Comparison of ENCODE assay signal across 1 cellular context in the genomic region with DNA sequence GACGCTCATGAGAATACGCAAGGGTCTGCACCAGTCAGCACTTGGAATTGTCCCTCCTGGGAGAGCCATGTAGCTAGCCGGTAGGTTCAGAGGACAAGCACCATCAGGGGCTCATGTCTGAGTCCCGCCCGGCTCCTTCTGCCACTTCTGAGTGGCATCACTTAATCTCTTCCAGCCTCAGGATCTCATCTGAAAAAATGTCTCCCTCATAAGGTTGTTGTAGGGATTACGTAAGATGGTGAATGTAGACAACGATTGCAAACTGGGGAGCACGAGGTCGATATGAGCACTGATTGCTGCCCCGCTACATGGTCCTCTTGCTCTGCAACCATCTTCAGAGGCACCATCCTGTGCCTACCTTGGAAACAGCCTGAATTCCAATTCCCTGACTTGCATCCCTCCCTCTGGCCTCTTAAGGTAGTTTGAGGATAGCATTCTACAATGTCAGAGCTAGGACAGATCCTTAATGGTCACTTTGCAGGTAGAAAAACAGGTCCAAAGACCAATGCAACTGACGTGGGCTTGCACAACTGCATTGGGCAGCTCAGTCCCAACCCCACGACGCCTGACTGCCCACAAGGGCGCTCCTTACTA.
TF ChIP-seq lines count a peak whose summit lies in the region.

No MANE protein-coding gene starts in this region.

TF ChIP-seq in HCT116, 20 proteins besides CTCF, POLR2A, EP300 and RAD21 (continued from another document):
- TF ChIP-seq, protein P1, sequence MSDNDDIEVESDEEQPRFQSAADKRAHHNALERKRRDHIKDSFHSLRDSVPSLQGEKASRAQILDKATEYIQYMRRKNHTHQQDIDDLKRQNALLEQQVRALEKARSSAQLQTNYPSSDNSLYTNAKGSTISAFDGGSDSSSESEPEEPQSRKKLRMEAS (IDR thresholded peaks at IDR 0.05), result no peak
- no peak for TF ChIP-seq POLR2AphosphoS5 (IDR thresholded peaks at IDR 0.05; ENCODE audit: low read depth, low read length)
- TF ChIP-seq JUND (IDR thresholded peaks at IDR 0.05), result no peak
- no peak for TF ChIP-seq FOSL1 (IDR thresholded peaks at IDR 0.05; ENCODE audit: low read depth)
- no peak for TF ChIP-seq SIN3A (IDR thresholded peaks at IDR 0.05; ENCODE audit: low read depth)
